In the genomic region with DNA sequence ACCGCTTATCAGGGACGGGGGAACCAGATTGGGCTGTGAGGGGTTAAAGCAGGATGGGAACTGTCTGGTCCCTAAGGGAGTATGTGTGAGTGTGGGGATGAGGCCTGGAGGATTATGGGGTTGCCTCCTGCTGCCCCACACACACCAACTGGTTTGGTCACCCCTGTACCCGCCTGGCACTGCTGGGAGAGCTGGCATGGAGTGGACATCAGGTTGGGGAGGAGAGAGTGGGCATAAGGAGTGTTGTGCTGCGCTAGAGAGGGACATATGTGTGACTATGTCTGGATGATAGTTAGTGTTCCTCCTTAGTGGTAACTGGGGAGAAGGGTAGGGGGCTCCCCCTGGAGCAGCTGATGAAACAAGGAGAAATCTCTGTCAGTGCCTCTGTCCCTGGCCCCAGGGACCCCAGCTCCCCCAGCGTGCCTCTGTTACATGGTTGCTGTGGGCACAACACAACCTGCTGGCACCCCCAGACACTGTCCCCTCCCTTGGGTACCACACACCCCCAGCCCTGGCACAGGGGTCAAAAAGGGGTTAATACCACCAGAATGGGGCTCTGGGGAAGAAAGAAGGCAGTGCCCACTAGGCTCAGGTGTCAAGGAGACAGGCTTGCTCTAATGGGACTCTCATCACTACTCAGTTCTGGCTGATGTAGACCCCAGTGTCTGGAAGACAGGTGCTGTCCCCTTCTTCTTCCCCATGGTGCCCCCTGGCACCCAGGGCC, we compare ENCODE assay signal across 8 cellular contexts. TPM values are rescaled to one million over a fixed set of nuclear protein-coding genes. Genes with fewer than 3 reads are reported as not detected.
DNase-seq lines count a peak whose midpoint lies in the region; ATAC-seq, FAIRE-seq and TF ChIP-seq lines count a peak whose summit lies in the region.

No MANE protein-coding gene starts in this region.

- peak overlapping the region; percentile 99 for H3K4me3 Mint-ChIP-seq in CD4-positive, alpha-beta T cell
- peak overlapping the region; percentile 84 for H3K4me3 Mint-ChIP-seq in neural progenitor cell

- CTCF ChIA-PET in CD4-positive, alpha-beta T cell (lab: Charles Lee) = interaction anchor here (1.3 to 13.2 kb wide), 2 partner anchors 8 to 14 kb away, joined by 3 to 159 read pairs; no protein-coding TSS in a partner anchor
- CTCF ChIA-PET in endothelial cell of umbilical vein (lab: Charles Lee) = interaction anchor here (0.8 to 6.5 kb wide), 5 partner anchors 10 to 47 kb away, joined by 3 to 87 read pairs (median 3); a partner anchor contains a TSS

- peaks cover 62% of the 10 kb centered on the region for H3K4me1 Mint-ChIP-seq in CD4-positive, alpha-beta T cell (ENCODE audit: low read depth)
- peaks cover 21% of the 10 kb centered on the region for H3K4me1 Mint-ChIP-seq in neural progenitor cell

- peaks cover 21% of the 10 kb centered on the region for H3K36me3 Mint-ChIP-seq in CD4-positive, alpha-beta T cell (ENCODE audit: low read depth)
- H3K36me3 Mint-ChIP-seq in neural progenitor cell = no peaks in the 10 kb centered on the region

- intact Hi-C loops in CD4-positive, alpha-beta T cell (cut with DNase I, micrococcal nuclease) = loop anchor here in 1 of 2 experiments (5.0 kb wide), 1 partner anchor 58 kb away; a partner anchor contains a TSS
- intact Hi-C loops in endothelial cell of umbilical vein (cut with micrococcal nuclease) = loop anchor here (5.0 kb wide), 1 partner anchor 447 kb away; a partner anchor contains a TSS

- no peaks in the 10 kb centered on the region for H3K9me1 ChIP-seq in endothelial cell of umbilical vein (replicated peaks; ENCODE audit: control insufficient read depth, extremely low read depth, insufficient read depth, low read length)

- H3K36me3 ChIP-seq in endothelial cell of umbilical vein (ENCODE audit: control insufficient read depth in 2 of 2, extremely low read depth in 1 of 2, insufficient read depth in 2 of 2, low read length in 2 of 2) (no peaks in the 10 kb centered on the region), neural progenitor cell (no peaks in the 10 kb centered on the region)

- H3K79me2 ChIP-seq in endothelial cell of umbilical vein (ENCODE audit: control insufficient read depth, insufficient read depth, low read length) (peaks cover 16% of the 10 kb centered on the region), neural progenitor cell (ENCODE audit: low read depth) (peaks cover 38% of the 10 kb centered on the region)

- no peak for TF ChIP-seq POLR2A in endothelial cell of umbilical vein (IDR thresholded peaks at IDR 0.05; ENCODE audit: low read depth, low read length)

- FAIRE-seq in endothelial cell of umbilical vein (lab: Jason Lieb, UNC) = peak; percentile 70

- DNase-seq in CD4-positive, alpha-beta T cell = no peak
- peak; percentile 66 for DNase-seq in OCI-M1 (lab: John Stamatoyannopoulos, UW)
- no peak for DNase-seq in endothelial cell of umbilical vein (ENCODE audit: low read depth, low spot score)
- no peak for DNase-seq in neural progenitor cell (ENCODE audit: low spot score)
- DNase-seq in UCSD-AML1 (lab: John Stamatoyannopoulos, UW; ENCODE audit: unreplicated experiment) = no peak
- DNase-seq in SIG-M5 treated with dmso at 0.1 percent for 504 hours (lab: John Stamatoyannopoulos, UW; ENCODE audit: unreplicated experiment) = no peak

- H3F3A ChIP-seq in neural progenitor cell (ENCODE audit: low read depth) = peaks cover 29% of the 10 kb centered on the region

- peak overlapping the region; percentile 77 for H3K27ac ChIP-seq in CD4-positive, alpha-beta T cell (ENCODE audit: low read depth, low read length)
- H3K27ac ChIP-seq in endothelial cell of umbilical vein (ENCODE audit: insufficient read depth, low read depth, low read length) = peak overlapping the region; percentile 0
- H3K27ac ChIP-seq in neural progenitor cell = no peak overlapping the region

- H3K9ac ChIP-seq in endothelial cell of umbilical vein (replicated peaks; ENCODE audit: extremely low read depth, insufficient read depth, low read length) (no peak overlapping the region), neural progenitor cell (no peak overlapping the region)

- no peaks in the 10 kb centered on the region for H4K20me1 ChIP-seq in endothelial cell of umbilical vein (replicated peaks; ENCODE audit: control insufficient read depth, extremely low read depth, insufficient read depth, low read length)
- H4K20me1 ChIP-seq in neural progenitor cell (ENCODE audit: low read depth) = no peaks in the 10 kb centered on the region

- no peaks in the 10 kb centered on the region for H3K9me3 ChIP-seq in CD4-positive, alpha-beta T cell (ENCODE audit: control insufficient read depth, low read length)
- H3K9me3 ChIP-seq in endothelial cell of umbilical vein (replicated peaks; ENCODE audit: control insufficient read depth, insufficient read depth, low read length) (no peaks in the 10 kb centered on the region), neural progenitor cell (ENCODE audit: low read depth) (no peaks in the 10 kb centered on the region)

- H3K4me2 ChIP-seq in endothelial cell of umbilical vein (ENCODE audit: insufficient read depth, low read length) = peak overlapping the region; percentile 54
- peak overlapping the region; percentile 98 for H3K4me2 ChIP-seq in neural progenitor cell

- H3K4me1 ChIP-seq in endothelial cell of umbilical vein (ENCODE audit: control insufficient read depth, extremely low read depth, insufficient read depth, low read length) (peaks cover 25% of the 10 kb centered on the region), neural progenitor cell (peaks cover 30% of the 10 kb centered on the region)

- H3K27ac Mint-ChIP-seq in CD4-positive, alpha-beta T cell = peak overlapping the region; percentile 80
- peak overlapping the region; percentile 29 for H3K27ac Mint-ChIP-seq in neural progenitor cell

- no peak for ATAC-seq in CD4-positive, alpha-beta T cell (ENCODE audit: poor library complexity)
- ATAC-seq in GM18502 (IDR thresholded peaks at IDR 0.05; ENCODE audit: poor library complexity, unreplicated experiment) = no peak
- ATAC-seq in HG02970 (IDR thresholded peaks at IDR 0.05; ENCODE audit: low FRiP score, unreplicated experiment) = no peak

- no TSS peak for BruUV-seq in endothelial cell of umbilical vein (replicated peaks; lab: Mats Ljungman, UMichigan)

- H3K9me3 Mint-ChIP-seq in CD4-positive, alpha-beta T cell = no peaks in the 10 kb centered on the region
- H3K9me3 Mint-ChIP-seq in neural progenitor cell = peaks cover 2% of the 10 kb centered on the region

- H2AFZ ChIP-seq in endothelial cell of umbilical vein (ENCODE audit: low read depth, low read length) = no peak overlapping the region
- no peak overlapping the region for H2AFZ ChIP-seq in neural progenitor cell (replicated peaks)

- dilution Hi-C loops in endothelial cell of umbilical vein (cut with MboI; ENCODE audit: extremely low pct_ligation_motif_present, low sequenced_read_pairs) = no loop called here

- TF ChIP-seq CTCF in CD4-positive, alpha-beta T cell (IDR thresholded peaks at IDR 0.05) = no peak
- TF ChIP-seq CTCF in endothelial cell of umbilical vein (IDR thresholded peaks at IDR 0.05; ENCODE audit: extremely low read depth in 1 of 2, insufficient read depth in 1 of 2, low read depth in 1 of 2, low read length in 2 of 2) (no peak), neural progenitor cell (IDR thresholded peaks at IDR 0.05) (no peak)

- no peaks in the 10 kb centered on the region for H3K27me3 ChIP-seq in CD4-positive, alpha-beta T cell (ENCODE audit: control insufficient read depth, insufficient read depth, low read length)
- H3K27me3 ChIP-seq in endothelial cell of umbilical vein (ENCODE audit: control insufficient read depth in 2 of 2, insufficient read depth in 2 of 2, low read length in 2 of 2) = no peaks in the 10 kb centered on the region
- H3K27me3 ChIP-seq in neural progenitor cell = no peaks in the 10 kb centered on the region

- no peaks in the 10 kb centered on the region for H3K27me3 Mint-ChIP-seq in CD4-positive, alpha-beta T cell
- peaks cover 5% of the 10 kb centered on the region for H3K27me3 Mint-ChIP-seq in neural progenitor cell (ENCODE audit: insufficient read depth, low read depth)

- POLR2A ChIA-PET in CD4-positive, alpha-beta T cell (lab: Charles Lee) = interaction anchor here (0.9 to 10.2 kb wide), 3 partner anchors 8 to 68 kb away, joined by 4 to 189 read pairs (median 28); a partner anchor contains a TSS
- POLR2A ChIA-PET in endothelial cell of umbilical vein (lab: Charles Lee) = interaction anchor here (0.6 kb wide), 1 partner anchor 1115 kb away, joined by 4 read pairs; no protein-coding TSS in a partner anchor

- peak overlapping the region in 2 of 3 experiments; percentile 65 to 94 for H3K4me3 ChIP-seq in endothelial cell of umbilical vein (replicated peaks in 1 of 3; ENCODE audit: insufficient read depth in 1 of 3, low read depth in 1 of 3, low read length in 3 of 3)
- H3K4me3 ChIP-seq in neural progenitor cell = peak overlapping the region; percentile 72

RNA-seq across cellular contexts. Expression of a gene that starts 1.9 kb away (rescaled TPM):
- 10 to 100 TPM; 22.8 to 25.1 TPM for total RNA-seq in CD4-positive, alpha-beta T cell
- total RNA-seq in endothelial cell of umbilical vein (20.0 and 24.0 TPM in 2 replicates), neural progenitor cell (ENCODE audit: low replicate concordance) (4.7 and 15.7 TPM in 2 replicates)
- polyA plus RNA-seq in endothelial cell of umbilical vein = 26.2 and 32.6 TPM in 2 replicates
- 9.8 and 15.2 TPM in 2 replicates for polyA plus RNA-seq in endothelial cell of umbilical vein (2011; cell fraction: cytosol; rRNA removed)
- polyA plus RNA-seq in endothelial cell of umbilical vein (2011; cell fraction: nucleus; rRNA removed) = 28.5 and 36.3 TPM in 2 replicates
- polyA plus RNA-seq in endothelial cell of umbilical vein (2012) = 10.3 and 10.8 TPM in 2 replicates
- polyA minus RNA-seq in endothelial cell of umbilical vein = 10.5 and 12.1 TPM in 2 replicates
- polyA minus RNA-seq in endothelial cell of umbilical vein (2011; cell fraction: cytosol; rRNA and poly(A)+ RNA removed) = 31.3 TPM
- polyA minus RNA-seq in endothelial cell of umbilical vein (2011; cell fraction: nucleus; rRNA and poly(A)+ RNA removed) = 6.4 and 11.7 TPM in 2 replicates

RNA-seq across cellular contexts. Expression of a gene that starts 11.1 kb away (rescaled TPM):
- not detected for total RNA-seq in CD4-positive, alpha-beta T cell
- total RNA-seq in endothelial cell of umbilical vein (0.64 and 0.88 TPM in 2 replicates), neural progenitor cell (ENCODE audit: low replicate concordance) (not detected in 2 replicates)
- not detected in 2 replicates for polyA plus RNA-seq in endothelial cell of umbilical vein
- polyA plus RNA-seq in endothelial cell of umbilical vein (2011; cell fraction: cytosol; rRNA removed) = not detected in 2 replicates
- 0.59 TPM in 1 of 2 replicates, not detected in the other for polyA plus RNA-seq in endothelial cell of umbilical vein (2011; cell fraction: nucleus; rRNA removed)
- polyA plus RNA-seq in endothelial cell of umbilical vein (2012) = not detected in 2 replicates
- polyA minus RNA-seq in endothelial cell of umbilical vein = not detected in 2 replicates
- polyA minus RNA-seq in endothelial cell of umbilical vein (2011; cell fraction: cytosol; rRNA and poly(A)+ RNA removed) = not detected
- 1.0 TPM in 1 of 2 replicates, not detected in the other for polyA minus RNA-seq in endothelial cell of umbilical vein (2011; cell fraction: nucleus; rRNA and poly(A)+ RNA removed)

RNA-seq across cellular contexts. Expression of a gene that starts 21.4 kb away (rescaled TPM):
- total RNA-seq in CD4-positive, alpha-beta T cell = 10 to 100 TPM; 16.7 to 19.4 TPM
- total RNA-seq in endothelial cell of umbilical vein (42.2 and 48.8 TPM in 2 replicates), neural progenitor cell (ENCODE audit: low replicate concordance) (19.3 and 47.4 TPM in 2 replicates)
- 59.1 and 66.8 TPM in 2 replicates for polyA plus RNA-seq in endothelial cell of umbilical vein
- 52.5 and 52.8 TPM in 2 replicates for polyA plus RNA-seq in endothelial cell of umbilical vein (2011; cell fraction: cytosol; rRNA removed)
- 78.8 and 91.1 TPM in 2 replicates for polyA plus RNA-seq in endothelial cell of umbilical vein (2011; cell fraction: nucleus; rRNA removed)
- polyA plus RNA-seq in endothelial cell of umbilical vein (2012) = 41.8 and 45.5 TPM in 2 replicates
- 51.6 and 54.4 TPM in 2 replicates for polyA minus RNA-seq in endothelial cell of umbilical vein
- polyA minus RNA-seq in endothelial cell of umbilical vein (2011; cell fraction: cytosol; rRNA and poly(A)+ RNA removed) = 56.6 TPM
- polyA minus RNA-seq in endothelial cell of umbilical vein (2011; cell fraction: nucleus; rRNA and poly(A)+ RNA removed) = 20.8 and 24.2 TPM in 2 replicates

RNA-seq across cellular contexts. Expression of a gene that starts 29.1 kb away (rescaled TPM):
- total RNA-seq in CD4-positive, alpha-beta T cell = 1 to 10 TPM; 1.4 to 2.2 TPM
- total RNA-seq in endothelial cell of umbilical vein (0.23 and 0.51 TPM in 2 replicates), neural progenitor cell (ENCODE audit: low replicate concordance) (1.8 and 2.0 TPM in 2 replicates)
- 0.29 and 0.73 TPM in 2 replicates for polyA plus RNA-seq in endothelial cell of umbilical vein
- polyA plus RNA-seq in endothelial cell of umbilical vein (2011; cell fraction: cytosol; rRNA removed) = 0.07 TPM in 1 of 2 replicates, not detected in the other
- 2.6 and 3.1 TPM in 2 replicates for polyA plus RNA-seq in endothelial cell of umbilical vein (2011; cell fraction: nucleus; rRNA removed)
- 0.40 TPM in 1 of 2 replicates, not detected in the other for polyA plus RNA-seq in endothelial cell of umbilical vein (2012)
- 0.36 and 0.63 TPM in 2 replicates for polyA minus RNA-seq in endothelial cell of umbilical vein
- 1.3 TPM for polyA minus RNA-seq in endothelial cell of umbilical vein (2011; cell fraction: cytosol; rRNA and poly(A)+ RNA removed)
- 0.19 TPM in 1 of 2 replicates, not detected in the other for polyA minus RNA-seq in endothelial cell of umbilical vein (2011; cell fraction: nucleus; rRNA and poly(A)+ RNA removed)

RNA-seq across cellular contexts. Expression of a gene that starts 29.1 kb away (rescaled TPM):
- under 1 TPM; 0.33 to 0.39 TPM for total RNA-seq in CD4-positive, alpha-beta T cell
- total RNA-seq in endothelial cell of umbilical vein (not detected in 2 replicates), neural progenitor cell (ENCODE audit: low replicate concordance) (not detected in 2 replicates)
- polyA plus RNA-seq in endothelial cell of umbilical vein = not detected in 2 replicates
- polyA plus RNA-seq in endothelial cell of umbilical vein (2011; cell fraction: cytosol; rRNA removed) = not detected in 2 replicates
- polyA plus RNA-seq in endothelial cell of umbilical vein (2011; cell fraction: nucleus; rRNA removed) = not detected in 2 replicates
- not detected in 2 replicates for polyA plus RNA-seq in endothelial cell of umbilical vein (2012)
- not detected in 2 replicates for polyA minus RNA-seq in endothelial cell of umbilical vein
- not detected for polyA minus RNA-seq in endothelial cell of umbilical vein (2011; cell fraction: cytosol; rRNA and poly(A)+ RNA removed)
- polyA minus RNA-seq in endothelial cell of umbilical vein (2011; cell fraction: nucleus; rRNA and poly(A)+ RNA removed) = not detected in 2 replicates
